1 cellular context compared by ENCODE assay signal in the genomic region with DNA sequence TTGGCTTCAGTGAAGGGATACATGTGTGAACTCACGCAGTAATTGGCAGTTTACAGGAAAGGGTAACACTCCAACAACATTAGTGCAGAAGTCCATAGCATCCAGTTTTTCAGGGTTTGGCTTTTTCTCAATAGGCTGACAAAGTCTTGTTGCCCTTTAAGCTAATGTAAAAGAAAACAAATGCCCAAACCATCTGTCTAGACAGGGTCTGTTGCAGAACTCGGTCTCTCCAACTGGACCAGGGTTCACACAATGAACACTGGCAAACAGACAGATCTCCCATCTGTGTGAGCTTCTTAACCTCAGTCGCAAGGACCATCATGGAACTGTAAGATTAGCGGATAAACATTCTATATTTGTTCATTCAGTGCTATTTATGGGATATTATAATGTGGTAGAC.
TF ChIP-seq lines count a peak whose summit lies in the region.

No MANE protein-coding gene starts in this region.

TF ChIP-seq in HCT116, 20 proteins besides CTCF, POLR2A, EP300 and RAD21:
- TF ChIP-seq, protein P1, sequence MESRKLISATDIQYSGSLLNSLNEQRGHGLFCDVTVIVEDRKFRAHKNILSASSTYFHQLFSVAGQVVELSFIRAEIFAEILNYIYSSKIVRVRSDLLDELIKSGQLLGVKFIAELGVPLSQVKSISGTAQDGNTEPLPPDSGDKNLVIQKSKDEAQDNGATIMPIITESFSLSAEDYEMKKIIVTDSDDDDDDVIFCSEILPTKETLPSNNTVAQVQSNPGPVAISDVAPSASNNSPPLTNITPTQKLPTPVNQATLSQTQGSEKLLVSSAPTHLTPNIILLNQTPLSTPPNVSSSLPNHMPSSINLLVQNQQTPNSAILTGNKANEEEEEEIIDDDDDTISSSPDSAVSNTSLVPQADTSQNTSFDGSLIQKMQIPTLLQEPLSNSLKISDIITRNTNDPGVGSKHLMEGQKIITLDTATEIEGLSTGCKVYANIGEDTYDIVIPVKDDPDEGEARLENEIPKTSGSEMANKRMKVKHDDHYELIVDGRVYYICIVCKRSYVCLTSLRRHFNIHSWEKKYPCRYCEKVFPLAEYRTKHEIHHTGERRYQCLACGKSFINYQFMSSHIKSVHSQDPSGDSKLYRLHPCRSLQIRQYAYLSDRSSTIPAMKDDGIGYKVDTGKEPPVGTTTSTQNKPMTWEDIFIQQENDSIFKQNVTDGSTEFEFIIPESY (IDR thresholded peaks at IDR 0.05; ENCODE audit: extremely low read depth, insufficient replicate concordance, low read length) = no peak
- TF ChIP-seq, protein P2, sequence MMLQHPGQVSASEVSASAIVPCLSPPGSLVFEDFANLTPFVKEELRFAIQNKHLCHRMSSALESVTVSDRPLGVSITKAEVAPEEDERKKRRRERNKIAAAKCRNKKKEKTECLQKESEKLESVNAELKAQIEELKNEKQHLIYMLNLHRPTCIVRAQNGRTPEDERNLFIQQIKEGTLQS (IDR thresholded peaks at IDR 0.05) = no peak
- no peak for TF ChIP-seq EGR1 (IDR thresholded peaks at IDR 0.05; ENCODE audit: low read depth)
- no peak for TF ChIP-seq SP1 (IDR thresholded peaks at IDR 0.05; ENCODE audit: low read depth)
- TF ChIP-seq ZNF274 (IDR thresholded peaks at IDR 0.05; ENCODE audit: low read depth, low read length) = no peak
